8 cellular contexts compared by ENCODE assay signal in genomic region chr3:52455283-52456168, GRCh38. TPM values are rescaled to one million over a fixed set of nuclear protein-coding genes. Genes with fewer than 3 reads are reported as not detected.
DNase-seq lines count a peak whose midpoint lies in the region; ATAC-seq and TF ChIP-seq lines count a peak whose summit lies in the region.

NISCH (plus strand) TSS chr3:52455604; CDS start chr3:52455642, 38 bp downstream.

- H3K9ac ChIP-seq in stomach smooth muscle (ENCODE audit: low read length in 2 of 2): peak within 1 kb of the TSS; percentile 94 to 99

- no peaks in the 10 kb centered on the region for H3K9me3 ChIP-seq in stomach smooth muscle (ENCODE audit: control insufficient read depth in 2 of 2, low read length in 2 of 2)

- CTCF ChIA-PET in RWPE1 (lab: Yijun Ruan, JAX): interaction anchor here (0.5 kb wide), 1 partner anchor 106 kb away, joined by 3 read pairs; no protein-coding TSS in a partner anchor

- no peaks in the 10 kb centered on the region for H3K27me3 ChIP-seq in stomach smooth muscle (ENCODE audit: control insufficient read depth in 1 of 2, insufficient read depth in 2 of 2, low read length in 2 of 2)

- H3K27ac ChIP-seq in RWPE1: peak within 1 kb of the TSS; percentile 89
- peak within 1 kb of the TSS; percentile 85 for H3K27ac ChIP-seq in stomach smooth muscle (ENCODE audit: low read length)

- TF ChIP-seq CTCF in RWPE1 (conservative IDR thresholded peaks at IDR 0.05; ENCODE audit: low read depth) (no peak), fibroblast of villous mesenchyme (IDR thresholded peaks at IDR 0.05; ENCODE audit: insufficient read depth, low read depth, low read length) (no peak), neural crest cell (conservative IDR thresholded peaks at IDR 0.05) (no peak)

- peaks cover 19 to 20% of the 10 kb centered on the region in 2 donors for H3K36me3 ChIP-seq in stomach smooth muscle (ENCODE audit: control insufficient read depth in 2 of 2, insufficient read depth in 2 of 2, low read length in 2 of 2)

- peaks cover 29% of the 10 kb centered on the region for H3K4me1 ChIP-seq in stomach smooth muscle (ENCODE audit: control insufficient read depth, insufficient read depth, low read length)

- H3K27me3 Mint-ChIP-seq in neural crest cell (ENCODE audit: low read depth): no peaks in the 10 kb centered on the region

- no peaks in the 10 kb centered on the region for H3K9me3 Mint-ChIP-seq in neural crest cell

- ATAC-seq in GM21390 (IDR thresholded peaks at IDR 0.05; ENCODE audit: unreplicated experiment): peak; percentile 75

- H3K4me3 Mint-ChIP-seq in neural crest cell: peak within 1 kb of the TSS; percentile 94

- POLR2A ChIA-PET in RWPE1 (lab: Yijun Ruan, JAX; ENCODE audit: low non-redundant PET): no interaction called here

- peaks cover 43% of the 10 kb centered on the region for H3K4me1 Mint-ChIP-seq in neural crest cell

- peaks cover 13% of the 10 kb centered on the region for H3K36me3 Mint-ChIP-seq in neural crest cell (ENCODE audit: low read depth)

- H3K4me3 ChIP-seq in fibroblast of villous mesenchyme (ENCODE audit: low read depth, low read length): peak within 1 kb of the TSS; percentile 93
- H3K4me3 ChIP-seq in stomach smooth muscle (ENCODE audit: low read length in 2 of 2): peak within 1 kb of the TSS; percentile 92 to 95

- DNase-seq in DMS 273 treated with DMSO at 0.1 percent for 48 hours (lab: John Stamatoyannopoulos, UW) (peak; percentile 18), HuH-7.5 (ENCODE audit: low spot score) (peak; percentile 66), RWPE1 (ENCODE audit: low spot score) (peak; percentile 87), fibroblast of villous mesenchyme (ENCODE audit: low read depth) (peak; percentile 69), neural crest cell (ENCODE audit: low read depth, low spot score) (peak; percentile 90)
- peak; percentile 96 for DNase-seq in activated effector memory CD4-positive, alpha-beta T cell treated with Interleukin-2 at 50 U/mL for 16 hours

- H3K27ac Mint-ChIP-seq in neural crest cell (ENCODE audit: unreplicated experiment): peak within 1 kb of the TSS; percentile 95

RNA-seq across cellular contexts. Expression of gene NISCH, which starts in this region (rescaled TPM):
- total RNA-seq in fibroblast of villous mesenchyme (75.7 and 82.5 TPM in 2 replicates), neural crest cell (161 and 166 TPM in 2 replicates)

Comparison
In these comparisons a context has a peak if more than half of its experiments do, and no peak if none do; other contexts are left out.
1. Peak in every context shown above with its lines: DNase-seq, ATAC-seq, H3K4me3 ChIP-seq and H3K27ac ChIP-seq.
2. DNase-seq: peak in every context shown above with its lines; median percentile 96 in activated effector memory CD4-positive, alpha-beta T cell treated with Interleukin-2 at 50 U/mL for 16 hours; 90 in neural crest cell; 87 in RWPE1; 69 in fibroblast of villous mesenchyme; 66 in HuH-7.5; 18 in DMS 273 treated with DMSO at 0.1 percent for 48 hours.